9 cellular contexts compared by ENCODE assay signal in the genomic region with DNA sequence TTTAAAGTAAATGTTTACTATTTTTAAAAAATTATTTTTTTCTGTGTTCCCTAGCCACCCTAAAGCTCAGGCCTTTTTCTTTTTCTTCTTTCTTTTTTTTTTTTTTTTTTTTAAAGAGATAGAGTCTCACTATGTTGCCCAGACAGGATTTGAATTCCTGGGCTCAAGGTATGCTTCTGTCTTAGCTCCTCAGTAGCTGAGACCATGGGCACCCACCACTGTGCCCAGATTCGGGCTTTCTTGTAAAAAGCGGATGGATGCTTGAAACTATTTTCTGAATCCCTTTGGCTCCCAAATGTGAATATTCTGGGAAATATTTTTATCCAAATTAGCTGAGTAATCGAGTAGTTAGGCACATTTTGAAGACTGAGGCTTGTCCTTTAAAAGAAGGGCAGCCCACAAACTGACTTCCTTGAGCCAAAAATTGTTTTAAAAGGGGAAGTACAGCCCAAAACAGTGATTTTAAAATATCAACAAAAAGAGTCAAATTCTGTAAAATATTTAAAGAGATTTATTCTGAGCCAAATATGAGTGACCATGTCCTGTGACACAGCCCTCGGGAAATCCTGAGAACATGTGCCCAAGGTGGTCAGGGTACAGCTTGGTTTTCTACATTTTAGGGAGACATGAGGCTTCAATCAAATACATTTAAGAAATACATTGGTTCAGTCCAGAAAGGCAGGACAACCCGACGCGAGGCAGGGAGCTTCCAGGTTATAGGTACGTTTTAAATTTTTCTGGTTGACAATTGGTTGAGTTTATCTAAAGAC. TPM values are rescaled to one million over a fixed set of nuclear protein-coding genes. Genes with fewer than 3 reads are reported as not detected.
DNase-seq lines count a peak whose midpoint lies in the region; ATAC-seq and TF ChIP-seq lines count a peak whose summit lies in the region.
"Had no signal": no experiment of that assay in that cellular context is flagged by ENCODE, and none has a peak within 500 bp of the region (broad histone marks: within the 10 kb centered on the region; RNA-seq: fewer than 3 reads in every experiment).

No MANE protein-coding gene starts in this region.

- TF ChIP-seq EP300 in tibial nerve (IDR thresholded peaks at IDR 0.05) = no peak

- H3K4me3 ChIP-seq in ascending aorta = peak overlapping the region; percentile 75 to 80
- peak overlapping the region; percentile 60 to 81 (median 66) for H3K4me3 ChIP-seq in tibial nerve

- H3K4me1 ChIP-seq in ascending aorta = peaks cover 0 to 18% of the 10 kb centered on the region in 2 donors
- peaks cover 0 to 24% (median 18%) of the 10 kb centered on the region in 4 donors for H3K4me1 ChIP-seq in tibial nerve

- peaks cover 21% of the 10 kb centered on the region for H3K4me1 Mint-ChIP-seq in activated CD4-positive, alpha-beta T cell treated with anti-CD3 and anti-CD28 coated beads, Interleukin-2, amount 10 ng/mL, durations not matched to agents 24 days and 14 days

- H3K27me3 ChIP-seq in ascending aorta (no peaks in the 10 kb centered on the region), tibial nerve (no peaks in the 10 kb centered on the region)

- no peaks in the 10 kb centered on the region for H3K36me3 Mint-ChIP-seq in activated CD4-positive, alpha-beta T cell treated with anti-CD3 and anti-CD28 coated beads, Interleukin-2, amount 10 ng/mL, durations not matched to agents 24 days and 14 days (ENCODE audit: low read depth)

- no peaks in the 10 kb centered on the region for H3K27me3 Mint-ChIP-seq in activated CD4-positive, alpha-beta T cell treated with anti-CD3 and anti-CD28 coated beads, Interleukin-2, amount 10 ng/mL, durations not matched to agents 24 days and 14 days

- no peak for TF ChIP-seq POLR2A in tibial nerve (IDR thresholded peaks at IDR 0.05)

- no peak for DNase-seq in activated CD4-positive, alpha-beta T cell treated with anti-CD3 and anti-CD28 coated beads, Interleukin-2, amount 10 ng/mL, durations not matched to agents 24 days and 14 days
- DNase-seq in activated CD4-positive, alpha-beta T cell treated with anti-CD3 and anti-CD28 coated beads for 48 hours = no peak
- DNase-seq in ascending aorta (ENCODE audit: low spot score in 2 of 2) = no peak
- peak; percentile 59 for DNase-seq in medulla oblongata (ENCODE audit: extremely low spot score)
- DNase-seq in tibial nerve (ENCODE audit: low spot score in 2 of 2) = no peak
- no peak for DNase-seq in activated gamma-delta T cell (lab: John Stamatoyannopoulos, UW)
- DNase-seq in NCI-H82 (lab: John Stamatoyannopoulos, UW) = no peak

- H3K27ac Mint-ChIP-seq in activated CD4-positive, alpha-beta T cell treated with anti-CD3 and anti-CD28 coated beads, Interleukin-2, amount 10 ng/mL, durations not matched to agents 24 days and 14 days = peak overlapping the region; percentile 74

- H3K4me3 Mint-ChIP-seq in activated CD4-positive, alpha-beta T cell treated with anti-CD3 and anti-CD28 coated beads, Interleukin-2, amount 10 ng/mL, durations not matched to agents 24 days and 14 days = peak overlapping the region; percentile 64

- H3K9me3 ChIP-seq in ascending aorta (no peaks in the 10 kb centered on the region), tibial nerve (no peaks in the 10 kb centered on the region)

- peaks cover 4% of the 10 kb centered on the region for H3K9me3 Mint-ChIP-seq in activated CD4-positive, alpha-beta T cell treated with anti-CD3 and anti-CD28 coated beads, Interleukin-2, amount 10 ng/mL, durations not matched to agents 24 days and 14 days

- no peak for ATAC-seq in HG02588 (IDR thresholded peaks at IDR 0.05; ENCODE audit: unreplicated experiment)

- H3K36me3 ChIP-seq in ascending aorta (no peaks in the 10 kb centered on the region), tibial nerve (peaks cover 0 to 9% (median 0%) of the 10 kb centered on the region in 3 donors)

- intact Hi-C loops in activated CD4-positive, alpha-beta T cell treated with anti-CD3 and anti-CD28 coated beads, Interleukin-2, amount 10 ng/mL, durations not matched to agents 24 days and 14 days (cut with micrococcal nuclease) = no loop called here
- intact Hi-C loops in ascending aorta (cut with DNase I) = loop anchor here (2.0 to 10.0 kb wide), 4 partner anchors 99 to 291 kb away; a partner anchor contains a TSS

- no peak for TF ChIP-seq CTCF in ascending aorta (IDR thresholded peaks at IDR 0.05)
- TF ChIP-seq CTCF in tibial nerve (IDR thresholded peaks at IDR 0.05) = no peak

- WGBS in tibial nerve, 2 donors = 4 to 13% methylated on average over 8 of the region's 8 CpGs

- peak overlapping the region; percentile 79 to 82 for H3K27ac ChIP-seq in ascending aorta
- peak overlapping the region; percentile 63 to 93 (median 87) for H3K27ac ChIP-seq in tibial nerve

RNA-seq across cellular contexts. Expression of a gene that starts 28.8 kb away (rescaled TPM):
- not detected in 2 replicates for total RNA-seq in activated CD4-positive, alpha-beta T cell treated with anti-CD3 and anti-CD28 coated beads, Interleukin-2, amount 10 ng/mL, durations not matched to agents 24 days and 14 days
- total RNA-seq in ascending aorta (not detected), tibial nerve (not detected)
- total RNA-seq: subcutaneous adipose tissue had no signal
